In the genomic region with DNA sequence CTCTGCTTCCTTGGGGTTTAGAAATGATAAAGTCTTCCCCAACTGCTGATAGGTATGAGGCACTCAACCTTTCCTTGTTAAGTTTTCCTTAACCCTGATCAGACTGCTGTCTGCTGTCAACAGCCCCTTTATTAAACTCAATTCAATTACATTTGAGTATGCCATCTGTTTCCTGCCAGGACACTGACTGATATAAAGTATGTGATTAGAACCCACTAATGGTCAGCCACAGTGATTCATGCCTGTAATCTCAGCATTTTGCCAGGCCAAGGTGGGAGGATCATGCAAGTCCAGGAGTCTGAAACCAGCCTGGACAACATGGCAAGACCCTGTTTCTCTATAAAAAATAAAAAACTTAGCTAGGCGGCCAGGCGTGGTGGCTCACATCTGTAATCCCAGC, we compare ENCODE assay signal across 1 cellular context.
A peak's percentile ranks its signal among the peaks of the same experiment; 100 is the strongest.
TF ChIP-seq lines count a peak whose summit lies in the region.

No MANE protein-coding gene starts in this region.

TF ChIP-seq in SK-N-SH, 30 proteins besides CTCF, POLR2A, EP300 and RAD21 (continued from another document):
- TF ChIP-seq, protein P1, sequence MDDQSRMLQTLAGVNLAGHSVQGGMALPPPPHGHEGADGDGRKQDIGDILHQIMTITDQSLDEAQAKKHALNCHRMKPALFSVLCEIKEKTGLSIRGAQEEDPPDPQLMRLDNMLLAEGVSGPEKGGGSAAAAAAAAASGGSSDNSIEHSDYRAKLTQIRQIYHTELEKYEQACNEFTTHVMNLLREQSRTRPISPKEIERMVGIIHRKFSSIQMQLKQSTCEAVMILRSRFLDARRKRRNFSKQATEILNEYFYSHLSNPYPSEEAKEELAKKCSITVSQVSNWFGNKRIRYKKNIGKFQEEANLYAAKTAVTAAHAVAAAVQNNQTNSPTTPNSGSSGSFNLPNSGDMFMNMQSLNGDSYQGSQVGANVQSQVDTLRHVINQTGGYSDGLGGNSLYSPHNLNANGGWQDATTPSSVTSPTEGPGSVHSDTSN (IDR thresholded peaks at IDR 0.05): peak; percentile 38; the same call in 1 of the 2 replicates
- TF ChIP-seq YY1 (IDR thresholded peaks at IDR 0.05; ENCODE audit: low read depth) (no peak), TCF12 (IDR thresholded peaks at IDR 0.05) (0 out of 2 replicates have a peak, but pooled peaks have one; percentile 24), ELF1 (IDR thresholded peaks at IDR 0.05) (no peak), GATA2 (CRISPR knock-in tag; IDR thresholded peaks at IDR 0.05) (peak; percentile 60), ZBTB33 (IDR thresholded peaks at IDR 0.05; ENCODE audit: borderline replicate concordance, low read depth) (no peak), MXI1 (IDR thresholded peaks at IDR 0.05; ENCODE audit: low read depth, low read length) (peak; percentile 51; the same call in 1 of the 2 replicates), MEF2A (IDR thresholded peaks at IDR 0.05; ENCODE audit: borderline replicate concordance, low read depth) (no peak), TEAD4 (IDR thresholded peaks at IDR 0.05; ENCODE audit: borderline replicate concordance, insufficient read depth) (no peak), JUND (IDR thresholded peaks at IDR 0.05) (no peak), RCOR1 (IDR thresholded peaks at IDR 0.05; ENCODE audit: low read length) (no peak), FOSL2 (IDR thresholded peaks at IDR 0.05; ENCODE audit: borderline replicate concordance, low read depth) (no peak), IRF3 (IDR thresholded peaks at IDR 0.05; ENCODE audit: low read depth, low read length) (no peak), TAF1 (IDR thresholded peaks at IDR 0.05; ENCODE audit: borderline replicate concordance, low read depth, low read length) (no peak), RXRA (IDR thresholded peaks at IDR 0.05; ENCODE audit: borderline replicate concordance, low read depth) (no peak), NRF1 (IDR thresholded peaks at IDR 0.05; ENCODE audit: low read depth, low read length) (no peak), GABPA (IDR thresholded peaks at IDR 0.05; ENCODE audit: low read depth) (no peak), FOXJ3 (CRISPR knock-in tag; IDR thresholded peaks at IDR 0.05) (no peak), SMC3 (IDR thresholded peaks at IDR 0.05; ENCODE audit: low read depth, low read length) (no peak), CHD2 (IDR thresholded peaks at IDR 0.05; ENCODE audit: low read length, partially characterized antibody) (no peak), FOXM1 (IDR thresholded peaks at IDR 0.05; ENCODE audit: low read depth) (no peak)
- TF ChIP-seq, protein P2, sequence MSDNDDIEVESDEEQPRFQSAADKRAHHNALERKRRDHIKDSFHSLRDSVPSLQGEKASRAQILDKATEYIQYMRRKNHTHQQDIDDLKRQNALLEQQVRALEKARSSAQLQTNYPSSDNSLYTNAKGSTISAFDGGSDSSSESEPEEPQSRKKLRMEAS (IDR thresholded peaks at IDR 0.05; ENCODE audit: low read depth): no peak
